In the genomic region with DNA sequence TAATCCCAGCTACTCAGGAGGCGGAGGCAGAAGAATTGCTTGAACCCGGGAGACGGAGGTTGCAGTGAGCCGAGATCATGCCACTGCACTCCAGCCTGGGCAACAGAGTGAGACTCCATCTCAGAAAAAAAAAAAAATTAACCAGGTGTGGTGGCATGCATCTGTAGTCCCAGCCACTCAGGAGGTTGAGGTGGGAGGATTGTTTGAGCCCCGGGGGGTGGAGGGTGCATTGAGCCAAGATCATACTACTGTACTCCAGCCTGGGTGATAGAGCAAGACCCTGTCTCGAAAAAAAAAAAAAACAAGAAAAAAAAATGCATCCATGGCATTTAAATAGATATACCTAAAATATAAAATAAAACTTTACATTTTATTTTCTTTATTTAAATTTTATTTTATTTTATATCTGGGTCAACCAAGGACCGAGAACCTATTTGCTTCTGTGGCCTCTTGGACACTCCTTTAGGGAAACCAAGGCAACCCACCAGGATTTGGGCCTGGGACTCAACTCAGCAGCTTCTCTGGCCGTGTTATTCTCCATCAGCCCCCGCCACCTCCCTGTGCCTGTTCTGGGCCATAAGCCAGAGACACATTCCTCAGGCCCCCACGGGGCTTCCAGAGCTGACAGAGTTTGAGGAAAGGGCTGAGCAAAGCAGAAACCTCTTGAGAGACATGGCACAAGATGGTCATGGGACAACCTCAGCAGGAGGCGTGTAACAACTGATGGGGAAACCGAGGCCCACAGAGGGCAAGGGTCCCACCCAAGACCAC, we compare ENCODE assay signal across 15 cellular contexts. TPM values are rescaled to one million over a fixed set of nuclear protein-coding genes. Genes with fewer than 3 reads are reported as not detected.
DNase-seq lines count a peak whose midpoint lies in the region; ATAC-seq and TF ChIP-seq lines count a peak whose summit lies in the region.
"Had no signal": no experiment of that assay in that cellular context is flagged by ENCODE, and none has a peak within 500 bp of the region (broad histone marks: within the 10 kb centered on the region; RNA-seq: fewer than 3 reads in every experiment).

No MANE protein-coding gene starts in this region.

- peak overlapping the region; percentile 13 for H3K4me3 ChIP-seq in left ventricle myocardium inferior

- H3K4me3 Mint-ChIP-seq in brain: no peak overlapping the region
- H3K4me3 Mint-ChIP-seq: activated T-helper 1 cell treated with anti-CD3 and anti-CD28 coated beads, Interleukin-12 subunit alpha, Interleukin-12 subunit beta, Interleukin-2, Interleukin-4 antibody, amounts not matched to agents 30 ng/mL and 10 ng/mL and 1 ng/mL, durations not matched to agents 14 hours and 24 hours and 36 hours; CD4-positive, CD25-positive, alpha-beta regulatory T cell; naive B cell; stimulated activated naive CD8-positive, alpha-beta T cell treated with anti-CD3 and anti-CD28 coated beads, Interleukin-15, Interleukin-2, amounts not matched to agents 100 ng/mL and 50 ng/mL, for 24 hours had no signal

- H3K27ac Mint-ChIP-seq in brain: peak overlapping the region in 3 of 5 experiments; percentile 72 to 76 (median 75)
- H3K27ac Mint-ChIP-seq: activated T-helper 1 cell treated with anti-CD3 and anti-CD28 coated beads, Interleukin-12 subunit alpha, Interleukin-12 subunit beta, Interleukin-2, Interleukin-4 antibody, amounts not matched to agents 30 ng/mL and 10 ng/mL and 1 ng/mL, durations not matched to agents 14 hours and 24 hours and 36 hours; CD4-positive, CD25-positive, alpha-beta regulatory T cell; stimulated activated naive CD8-positive, alpha-beta T cell treated with anti-CD3 and anti-CD28 coated beads, Interleukin-15, Interleukin-2, amounts not matched to agents 100 ng/mL and 50 ng/mL, for 24 hours had no signal

- H3K36me3 Mint-ChIP-seq in brain: peaks cover 22% of the 10 kb centered on the region
- H3K36me3 Mint-ChIP-seq: naive B cell had no signal

- H3K4me1 ChIP-seq in left ventricle myocardium inferior: peaks cover 93% of the 10 kb centered on the region

- H3K27ac ChIP-seq in left ventricle myocardium inferior (replicated peaks): peak overlapping the region; percentile 91

- no peak for TF ChIP-seq CTCF in brain (conservative IDR thresholded peaks at IDR 0.05)
- TF ChIP-seq CTCF in left ventricle myocardium inferior (IDR thresholded peaks at IDR 0.05; ENCODE audit: borderline replicate concordance): no peak

- no peaks in the 10 kb centered on the region for H3K9me3 ChIP-seq in left ventricle myocardium inferior (replicated peaks)

- ATAC-seq in GM21423 (IDR thresholded peaks at IDR 0.05; ENCODE audit: unreplicated experiment) (no peak), GM21447 (IDR thresholded peaks at IDR 0.05; ENCODE audit: unreplicated experiment) (no peak)

- H3K36me3 ChIP-seq in left ventricle myocardium inferior: peaks cover 11% of the 10 kb centered on the region

- H3K27me3 ChIP-seq in left ventricle myocardium inferior (ENCODE audit: low read depth): no peaks in the 10 kb centered on the region

- H3K27me3 Mint-ChIP-seq in brain: no peaks in the 10 kb centered on the region
- H3K27me3 Mint-ChIP-seq: CD4-positive, CD25-positive, alpha-beta regulatory T cell; naive B cell; stimulated activated naive CD8-positive, alpha-beta T cell treated with anti-CD3 and anti-CD28 coated beads, Interleukin-15, Interleukin-2, amounts not matched to agents 100 ng/mL and 50 ng/mL, for 24 hours had no signal

- H3K9me3 Mint-ChIP-seq in brain: no peaks in the 10 kb centered on the region
- H3K9me3 Mint-ChIP-seq: activated T-helper 1 cell treated with anti-CD3 and anti-CD28 coated beads, Interleukin-12 subunit alpha, Interleukin-12 subunit beta, Interleukin-2, Interleukin-4 antibody, amounts not matched to agents 30 ng/mL and 10 ng/mL and 1 ng/mL, durations not matched to agents 14 hours and 24 hours and 36 hours; CD4-positive, CD25-positive, alpha-beta regulatory T cell; naive B cell; stimulated activated naive CD8-positive, alpha-beta T cell treated with anti-CD3 and anti-CD28 coated beads, Interleukin-15, Interleukin-2, amounts not matched to agents 100 ng/mL and 50 ng/mL, for 24 hours had no signal

- intact Hi-C loops in left ventricle myocardium inferior (cut with micrococcal nuclease): no loop called here

- H3K4me1 Mint-ChIP-seq in brain: peaks cover 21% of the 10 kb centered on the region

- DNase-seq in D341Med (ENCODE audit: low spot score) (peak; percentile 67), left ventricle myocardium inferior (peak; percentile 75), renal cortical epithelial cell (ENCODE audit: low read depth) (peak; percentile 49), NCI-H2081 treated with DMSO at 0.1 percent for 48 hours (lab: John Stamatoyannopoulos, UW) (no peak), NCI-H2107 (lab: John Stamatoyannopoulos, UW) (no peak)
- DNase-seq: CD4-positive, CD25-positive, alpha-beta regulatory T cell; cortex of kidney; naive B cell; NCI-H2227 treated with DMSO at 0.1 percent for 48 hours; stimulated activated CD4-positive, alpha-beta T cell treated with anti-CD3 and anti-CD28 coated beads, Interleukin-2, amount 100 ng/mL, for 24 hours had no signal

RNA-seq across cellular contexts. Expression of a gene that starts 6.2 kb away (rescaled TPM):
- 89.1 TPM for polyA plus RNA-seq in brain (ENCODE audit: insufficient read depth, low read depth, low replicate concordance)
- 202 TPM for total RNA-seq in left ventricle myocardium inferior
- 11.0 and 17.0 TPM in 2 replicates for total RNA-seq in renal cortical epithelial cell

RNA-seq across cellular contexts. Expression of a gene that starts 36.0 kb away (rescaled TPM):
- 32.5 TPM for polyA plus RNA-seq in brain (ENCODE audit: insufficient read depth, low read depth, low replicate concordance)
- total RNA-seq in left ventricle myocardium inferior (19.9 TPM), renal cortical epithelial cell (24.4 and 41.7 TPM in 2 replicates)

RNA-seq across cellular contexts. Expression of a gene that starts 52.6 kb away (rescaled TPM):
- 77.3 TPM for polyA plus RNA-seq in brain (ENCODE audit: insufficient read depth, low read depth, low replicate concordance)
- total RNA-seq in left ventricle myocardium inferior (10.7 TPM), renal cortical epithelial cell (4.7 and 13.6 TPM in 2 replicates)

Comparison
In these comparisons a context has a peak if more than half of its experiments do, and no peak if none do; other contexts are left out.
1. DNase-seq: peak in D341Med (single experiment), left ventricle myocardium inferior (single experiment) and renal cortical epithelial cell (single experiment); none in NCI-H2081 treated with DMSO at 0.1 percent for 48 hours (single experiment) and NCI-H2107 (single experiment).
2. RNA of a gene that starts 6.2 kb away (total RNA-seq): 202 TPM in left ventricle myocardium inferior (single experiment); 11.0 to 17.0 TPM in renal cortical epithelial cell; every median in the first group is over 10 times any median in the second.